In genomic region chr1:84619383-84620093, GRCh38 we compare ENCODE assay signal across 8 cellular contexts. TPM values are rescaled to one million over a fixed set of nuclear protein-coding genes. Genes with fewer than 3 reads are reported as not detected.
A peak's percentile ranks its signal among the peaks of the same experiment; 100 is the strongest.
DNase-seq lines count a peak whose midpoint lies in the region; ATAC-seq, FAIRE-seq and TF ChIP-seq lines count a peak whose summit lies in the region.

No MANE protein-coding gene starts in this region.

- CTCF ChIA-PET in endothelial cell of umbilical vein (lab: Charles Lee): interaction anchor here (0.9 to 3.9 kb wide), 18 partner anchors 11 to 478 kb away, joined by 3 to 28 read pairs (median 4); partner anchors contain the start of genes CTBS, PRKACB and SPATA1

- peak; percentile 83 for FAIRE-seq in endothelial cell of umbilical vein (lab: Jason Lieb, UNC)

- peaks cover 10% of the 10 kb centered on the region for H3K9me3 ChIP-seq in MG63
- no peaks in the 10 kb centered on the region for H3K9me3 ChIP-seq in endothelial cell of umbilical vein (replicated peaks; ENCODE audit: control insufficient read depth, insufficient read depth, low read length)

- BruUV-seq in endothelial cell of umbilical vein (replicated peaks; lab: Mats Ljungman, UMichigan): TSS peak; percentile 97

- dilution Hi-C loops in endothelial cell of umbilical vein (cut with MboI; ENCODE audit: extremely low pct_ligation_motif_present, low sequenced_read_pairs): loop anchor here (25.0 kb wide), 1 partner anchor 182 kb away; no protein-coding TSS in a partner anchor

- H2AFZ ChIP-seq in endothelial cell of umbilical vein (ENCODE audit: low read depth, low read length): peak overlapping the region; percentile 84

- H3K36me3 Mint-ChIP-seq in osteocyte (ENCODE audit: unreplicated experiment): no peaks in the 10 kb centered on the region

- intact Hi-C loops in endothelial cell of umbilical vein (cut with micrococcal nuclease): loop anchor here (1.0 to 10.0 kb wide), 11 partner anchors 14 to 687 kb away; partner anchors contain the start of genes BCL10, CTBS, GNG5 and SPATA1

- peak overlapping the region; percentile 62 for H3K27ac Mint-ChIP-seq in osteocyte (ENCODE audit: unreplicated experiment)

- no peak for TF ChIP-seq CTCF in endothelial cell of umbilical vein (IDR thresholded peaks at IDR 0.05; ENCODE audit: extremely low read depth in 1 of 2, insufficient read depth in 1 of 2, low read depth in 1 of 2, low read length in 2 of 2)
- TF ChIP-seq CTCF in osteocyte (IDR thresholded peaks at IDR 0.05): no peak

- H3K4me1 ChIP-seq in endothelial cell of umbilical vein (ENCODE audit: control insufficient read depth, extremely low read depth, insufficient read depth, low read length): peaks cover 15% of the 10 kb centered on the region

- no peaks in the 10 kb centered on the region for H3K27me3 Mint-ChIP-seq in osteocyte (ENCODE audit: unreplicated experiment)

- H3K36me3 ChIP-seq in MG63 (no peaks in the 10 kb centered on the region), endothelial cell of umbilical vein (ENCODE audit: control insufficient read depth in 2 of 2, extremely low read depth in 1 of 2, insufficient read depth in 2 of 2, low read length in 2 of 2) (no peaks in the 10 kb centered on the region)

- H3K9me3 Mint-ChIP-seq in osteocyte (ENCODE audit: unreplicated experiment): peaks cover 5% of the 10 kb centered on the region

- H3K27me3 ChIP-seq in MG63 (no peaks in the 10 kb centered on the region), endothelial cell of umbilical vein (ENCODE audit: control insufficient read depth in 2 of 2, insufficient read depth in 2 of 2, low read length in 2 of 2) (no peaks in the 10 kb centered on the region)

- H3K9me1 ChIP-seq in endothelial cell of umbilical vein (replicated peaks; ENCODE audit: control insufficient read depth, extremely low read depth, insufficient read depth, low read length): no peaks in the 10 kb centered on the region

- peak overlapping the region; percentile 92 for H3K27ac ChIP-seq in endothelial cell of umbilical vein (ENCODE audit: insufficient read depth, low read depth, low read length)

- H3K4me3 ChIP-seq in MG63 (no peak overlapping the region; the same call in 1 of the 2 replicates), endothelial cell of umbilical vein (replicated peaks in 1 of 3; ENCODE audit: insufficient read depth in 1 of 3, low read depth in 1 of 3, low read length in 3 of 3) (peak overlapping the region in 1 of 3 experiments; percentile 38)

- ATAC-seq in activated CD4-positive, CD25-positive, alpha-beta regulatory T cell treated with anti-CD3 and anti-CD28 coated beads, Interleukin-2, amount 50 U/mL, for 24 hours: peak; percentile 76 to 77
- no peak for ATAC-seq in HG03469 (IDR thresholded peaks at IDR 0.05; ENCODE audit: unreplicated experiment)
- no peak for ATAC-seq in HG03175 (IDR thresholded peaks at IDR 0.05; ENCODE audit: unreplicated experiment)

- DNase-seq in Ammon's horn (ENCODE audit: low spot score) (peak; percentile 75), MG63 (peak; percentile 72), endothelial cell of umbilical vein (ENCODE audit: low read depth, low spot score) (peak; percentile 87), osteocyte (ENCODE audit: extremely low spot score, unreplicated experiment) (peak; percentile 27), NCI-H2171 treated with DMSO at 0.1 percent for 48 hours (lab: John Stamatoyannopoulos, UW) (no peak)

- TF ChIP-seq POLR2A in endothelial cell of umbilical vein (IDR thresholded peaks at IDR 0.05; ENCODE audit: low read depth, low read length): no peak

- peak overlapping the region; percentile 44 for H3K4me3 Mint-ChIP-seq in osteocyte (ENCODE audit: unreplicated experiment)

- H3K4me1 Mint-ChIP-seq in osteocyte (ENCODE audit: unreplicated experiment): peaks cover 18% of the 10 kb centered on the region

- no peaks in the 10 kb centered on the region for H4K20me1 ChIP-seq in endothelial cell of umbilical vein (replicated peaks; ENCODE audit: control insufficient read depth, extremely low read depth, insufficient read depth, low read length)

- POLR2A ChIA-PET in endothelial cell of umbilical vein (lab: Charles Lee): no interaction called here

- H3K9ac ChIP-seq in endothelial cell of umbilical vein (replicated peaks; ENCODE audit: extremely low read depth, insufficient read depth, low read length): peak overlapping the region; percentile 70

- no peaks in the 10 kb centered on the region for H3K79me2 ChIP-seq in endothelial cell of umbilical vein (ENCODE audit: control insufficient read depth, insufficient read depth, low read length)

- peak overlapping the region; percentile 83 for H3K4me2 ChIP-seq in endothelial cell of umbilical vein (ENCODE audit: insufficient read depth, low read length)

TF ChIP-seq in endothelial cell of umbilical vein, 7 proteins besides CTCF, POLR2A, EP300 and RAD21:
- TF ChIP-seq MAX (IDR thresholded peaks at IDR 0.05; ENCODE audit: insufficient read depth, insufficient read length) (no peak), FOS (IDR thresholded peaks at IDR 0.05; ENCODE audit: borderline replicate concordance, insufficient read depth, low read length) (peak; percentile 57), MYC (IDR thresholded peaks at IDR 0.05; ENCODE audit: low read depth, low read length) (no peak), POLR2AphosphoS5 (IDR thresholded peaks at IDR 0.05; ENCODE audit: insufficient read depth, low read depth, low read length) (no peak), JUN (IDR thresholded peaks at IDR 0.05; ENCODE audit: borderline replicate concordance, insufficient read depth, insufficient read length, low read depth) (peak; percentile 76), GATA2 (IDR thresholded peaks at IDR 0.05; ENCODE audit: insufficient read depth, insufficient read length, low read depth, low read length) (peak; percentile 74), EZH2 (IDR thresholded peaks at IDR 0.05; ENCODE audit: borderline replicate concordance, low read depth, low read length, severe bottlenecking) (no peak)
TF ChIP-seq in endothelial cell of umbilical vein: peak in this region for 3.

RNA-seq across cellular contexts. Expression of gene CTBS, which starts 45.3 kb away (rescaled TPM):
- 6.8 and 7.4 TPM in 2 replicates for total RNA-seq in MG63 (2014; rRNA removed; shearing (Covaris generic); ENCODE audit: low replicate concordance)
- 10.7 and 14.3 TPM in 2 replicates for total RNA-seq in endothelial cell of umbilical vein
- 9.0 and 11.4 TPM in 2 replicates for polyA plus RNA-seq in endothelial cell of umbilical vein
- 9.5 and 11.5 TPM in 2 replicates for polyA plus RNA-seq in endothelial cell of umbilical vein (2011; cell fraction: cytosol; rRNA removed)
- 7.0 and 7.9 TPM in 2 replicates for polyA plus RNA-seq in endothelial cell of umbilical vein (2011; cell fraction: nucleus; rRNA removed)
- 8.8 and 12.0 TPM in 2 replicates for polyA plus RNA-seq in endothelial cell of umbilical vein (2012)
- polyA minus RNA-seq in endothelial cell of umbilical vein: 10.8 and 13.0 TPM in 2 replicates
- polyA minus RNA-seq in endothelial cell of umbilical vein (2011; cell fraction: cytosol; rRNA and poly(A)+ RNA removed): 1.3 TPM
- 15.4 and 17.1 TPM in 2 replicates for polyA minus RNA-seq in endothelial cell of umbilical vein (2011; cell fraction: nucleus; rRNA and poly(A)+ RNA removed)
- 18.3 and 20.2 TPM in 2 replicates for total RNA-seq in osteocyte

Comparison
In these comparisons a context has a peak if more than half of its experiments do, and no peak if none do; other contexts are left out.
1. ATAC-seq: peak in activated CD4-positive, CD25-positive, alpha-beta regulatory T cell treated with anti-CD3 and anti-CD28 coated beads, Interleukin-2, amount 50 U/mL, for 24 hours (2 of 2); none in HG03469 (single experiment) and HG03175 (single experiment).